1 cellular context compared by ENCODE assay signal in the genomic region with DNA sequence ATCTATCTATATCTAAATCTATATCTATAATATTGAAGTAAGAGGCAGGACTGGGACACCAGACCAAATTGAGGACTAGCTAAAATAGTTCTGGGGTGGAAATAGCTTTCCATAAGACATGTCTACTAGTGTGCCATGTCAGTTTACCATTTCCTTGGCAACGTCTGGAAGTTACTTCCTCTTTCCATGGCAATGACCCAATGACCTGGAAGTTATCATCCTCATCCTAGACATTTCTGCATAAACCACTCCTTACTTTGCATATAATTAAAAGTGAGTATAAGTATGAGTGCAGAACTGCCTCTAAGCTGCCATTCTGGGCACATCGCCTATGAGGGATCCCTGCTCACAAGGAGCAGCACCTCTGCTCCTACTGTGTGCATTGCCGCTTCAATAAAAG.
TF ChIP-seq lines count a peak whose summit lies in the region.

No MANE protein-coding gene starts in this region.

TF ChIP-seq in K562, 482 proteins besides CTCF, POLR2A, EP300 and RAD21 (continued from another document):
- TF ChIP-seq, protein P1, sequence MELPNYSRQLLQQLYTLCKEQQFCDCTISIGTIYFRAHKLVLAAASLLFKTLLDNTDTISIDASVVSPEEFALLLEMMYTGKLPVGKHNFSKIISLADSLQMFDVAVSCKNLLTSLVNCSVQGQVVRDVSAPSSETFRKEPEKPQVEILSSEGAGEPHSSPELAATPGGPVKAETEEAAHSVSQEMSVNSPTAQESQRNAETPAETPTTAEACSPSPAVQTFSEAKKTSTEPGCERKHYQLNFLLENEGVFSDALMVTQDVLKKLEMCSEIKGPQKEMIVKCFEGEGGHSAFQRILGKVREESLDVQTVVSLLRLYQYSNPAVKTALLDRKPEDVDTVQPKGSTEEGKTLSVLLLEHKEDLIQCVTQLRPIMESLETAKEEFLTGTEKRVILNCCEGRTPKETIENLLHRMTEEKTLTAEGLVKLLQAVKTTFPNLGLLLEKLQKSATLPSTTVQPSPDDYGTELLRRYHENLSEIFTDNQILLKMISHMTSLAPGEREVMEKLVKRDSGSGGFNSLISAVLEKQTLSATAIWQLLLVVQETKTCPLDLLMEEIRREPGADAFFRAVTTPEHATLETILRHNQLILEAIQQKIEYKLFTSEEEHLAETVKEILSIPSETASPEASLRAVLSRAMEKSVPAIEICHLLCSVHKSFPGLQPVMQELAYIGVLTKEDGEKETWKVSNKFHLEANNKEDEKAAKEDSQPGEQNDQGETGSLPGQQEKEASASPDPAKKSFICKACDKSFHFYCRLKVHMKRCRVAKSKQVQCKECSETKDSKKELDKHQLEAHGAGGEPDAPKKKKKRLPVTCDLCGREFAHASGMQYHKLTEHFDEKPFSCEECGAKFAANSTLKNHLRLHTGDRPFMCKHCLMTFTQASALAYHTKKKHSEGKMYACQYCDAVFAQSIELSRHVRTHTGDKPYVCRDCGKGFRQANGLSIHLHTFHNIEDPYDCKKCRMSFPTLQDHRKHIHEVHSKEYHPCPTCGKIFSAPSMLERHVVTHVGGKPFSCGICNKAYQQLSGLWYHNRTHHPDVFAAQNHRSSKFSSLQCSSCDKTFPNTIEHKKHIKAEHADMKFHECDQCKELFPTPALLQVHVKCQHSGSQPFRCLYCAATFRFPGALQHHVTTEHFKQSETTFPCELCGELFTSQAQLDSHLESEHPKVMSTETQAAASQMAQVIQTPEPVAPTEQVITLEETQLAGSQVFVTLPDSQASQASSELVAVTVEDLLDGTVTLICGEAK (IDR thresholded peaks at IDR 0.05), result 0 out of 2 replicates have a peak, but pooled peaks have one; percentile 27
- TF ChIP-seq, protein P1 (CRISPR knock-in tag; IDR thresholded peaks at IDR 0.05), result no peak
- TF ChIP-seq NR2C2 (CRISPR knock-in tag; IDR thresholded peaks at IDR 0.05), result no peak
- peak; percentile 84 for TF ChIP-seq NR2C2 (tag; IDR thresholded peaks at IDR 0.05)
- TF ChIP-seq HDGF (IDR thresholded peaks at IDR 0.05), result no peak
